ENCODE assay signal across 25 cellular contexts in genomic region chr9:10869687-10870086, GRCh38.
"Had no signal": no experiment of that assay in that cellular context is flagged by ENCODE, and none has a peak within 500 bp of the region (broad histone marks: within the 10 kb centered on the region; RNA-seq: fewer than 3 reads in every experiment).

No MANE protein-coding gene starts in this region.

- H3K4me3 ChIP-seq: colonic mucosa, coronary artery, dorsolateral prefrontal cortex, esophagus muscularis mucosa, esophagus squamous epithelium, gastrocnemius medialis, gastroesophageal sphincter, heart left ventricle, heart right ventricle had no signal

- H3K4me1 ChIP-seq: colonic mucosa, esophagus muscularis mucosa, esophagus squamous epithelium, foreskin keratinocyte, gastrocnemius medialis, gastroesophageal sphincter, heart left ventricle, heart right ventricle had no signal

- H3K27ac ChIP-seq: colonic mucosa, coronary artery, dorsolateral prefrontal cortex, epithelial cell of prostate, esophagus muscularis mucosa, esophagus squamous epithelium, foreskin keratinocyte, gastrocnemius medialis, gastroesophageal sphincter, heart left ventricle, heart right ventricle had no signal

- H3K4me1 Mint-ChIP-seq: endodermal cell had no signal

- DNase-seq: colonic mucosa; cortex of kidney; dermis blood vessel endothelial cell; dorsolateral prefrontal cortex; effector CD4-positive, alpha-beta T cell; effector CD8-positive, alpha-beta T cell; effector memory CD4-positive, alpha-beta T cell; effector memory CD8-positive, alpha-beta T cell; endodermal cell; erythroblast; esophagus squamous epithelium; foreskin fibroblast; foreskin keratinocyte; foreskin melanocyte; gastrocnemius medialis; glutamatergic neuron; head of caudate nucleus; heart left ventricle; heart right ventricle had no signal

- H3K4me3 Mint-ChIP-seq: dendritic cell treated with granulocyte-macrophage colony-stimulating factor and Interleukin-4, amounts not matched to agents 40 ng/mL and 50 ng/mL, for 4 days; effector memory CD8-positive, alpha-beta T cell; endodermal cell had no signal

- H3K27me3 Mint-ChIP-seq: dendritic cell treated with granulocyte-macrophage colony-stimulating factor and Interleukin-4, amounts not matched to agents 40 ng/mL and 50 ng/mL, for 4 days; effector memory CD8-positive, alpha-beta T cell had no signal

- H3K9me3 ChIP-seq: colonic mucosa, esophagus muscularis mucosa, esophagus squamous epithelium, gastrocnemius medialis, gastroesophageal sphincter, heart left ventricle had no signal

- H3K27ac Mint-ChIP-seq: dendritic cell treated with granulocyte-macrophage colony-stimulating factor and Interleukin-4, amounts not matched to agents 40 ng/mL and 50 ng/mL, for 4 days; effector memory CD8-positive, alpha-beta T cell; endodermal cell had no signal

- H3K36me3 ChIP-seq: colonic mucosa, esophagus muscularis mucosa, esophagus squamous epithelium, gastrocnemius medialis, gastroesophageal sphincter, heart left ventricle, heart right ventricle had no signal

- H3K27me3 ChIP-seq: colonic mucosa, dorsolateral prefrontal cortex, esophagus muscularis mucosa, esophagus squamous epithelium, foreskin keratinocyte, gastrocnemius medialis, gastroesophageal sphincter, heart left ventricle, heart right ventricle had no signal

- ATAC-seq: effector memory CD8-positive, alpha-beta T cell; esophagus mucosa; foreskin keratinocyte; gastrocnemius medialis; gastroesophageal sphincter; heart left ventricle; heart right ventricle had no signal
